Comparison of ENCODE assay signal across 1 cellular context in genomic region chr17:43062984-43063383, GRCh38. TPM values are rescaled to one million over a fixed set of nuclear protein-coding genes. Genes with fewer than 3 reads are reported as not detected.
"Had no signal": no experiment of that assay in that cellular context is flagged by ENCODE, and none has a peak within 500 bp of the region (broad histone marks: within the 10 kb centered on the region; RNA-seq: fewer than 3 reads in every experiment).

No MANE protein-coding gene starts in this region.

RNA-seq across cellular contexts. Expression of gene RND2, which starts 38.0 kb away (rescaled TPM):
- total RNA-seq: LHCN-M2 had no signal
